In the genomic region with DNA sequence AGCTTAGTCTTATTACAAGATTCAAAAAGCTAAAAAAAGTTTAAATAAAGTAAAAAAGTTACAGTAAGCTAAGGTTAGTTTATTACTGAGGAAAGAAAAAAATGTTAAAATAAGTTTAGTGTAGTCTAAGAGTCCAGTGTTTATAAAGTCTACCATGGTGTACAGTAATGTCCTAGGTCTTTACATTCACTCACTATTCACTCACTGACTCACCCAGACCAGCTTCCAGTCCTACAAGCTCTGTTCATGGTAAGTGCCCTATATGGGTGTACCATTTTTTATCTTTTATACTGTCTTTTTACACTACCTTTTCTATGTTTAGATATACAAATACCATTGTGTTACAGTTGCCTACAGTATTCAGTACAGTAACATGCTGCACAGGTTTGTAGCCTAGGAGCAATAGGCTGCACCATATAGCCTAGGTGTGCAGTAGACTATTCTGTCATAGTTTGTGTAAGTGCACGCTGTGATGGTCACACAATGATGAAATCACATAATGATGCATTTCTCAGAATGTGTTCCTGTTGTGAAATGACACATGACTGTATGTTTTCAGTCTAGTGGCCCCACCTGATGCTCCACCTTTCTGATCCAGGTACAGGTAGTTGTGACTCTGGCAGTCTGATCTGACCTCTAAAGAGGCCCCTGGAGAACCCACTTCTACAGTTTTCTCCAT, we compare ENCODE assay signal across 27 cellular contexts.
"Had no signal": no experiment of that assay in that cellular context is flagged by ENCODE, and none has a peak within 500 bp of the region (broad histone marks: within the 10 kb centered on the region; RNA-seq: fewer than 3 reads in every experiment).

No MANE protein-coding gene starts in this region.

- H3K9me3 ChIP-seq: colonic mucosa, esophagus muscularis mucosa, left ventricle myocardium inferior, pancreas, prostate gland, vagina had no signal

- H3K27me3 ChIP-seq: colonic mucosa, esophagus muscularis mucosa, pancreas, vagina had no signal

- H3K27ac ChIP-seq: colonic mucosa, esophagus muscularis mucosa, left ventricle myocardium inferior, pancreas, prostate gland, vagina had no signal

- DNase-seq: activated B cell treated with CpG ODN at 0.5 μM for 24 hours; activated CD4-positive, alpha-beta T cell treated with anti-CD3 and anti-CD28 coated beads, Interleukin-2, amount 50 U/mL, for 1 hour; activated CD8-positive, alpha-beta T cell treated with anti-CD3 and anti-CD28 coated beads for 36 hours; activated naive CD8-positive, alpha-beta T cell treated with anti-CD3 and anti-CD28 coated beads, Interleukin-2, amount 50 U/mL, for 24 hours; activated T-cell treated with anti-CD3 and anti-CD28 coated beads, Interleukin-2, amount 50 U/mL, for 4 hours; amygdala; cerebellar nuclear complex; colonic mucosa; effector CD8-positive, alpha-beta T cell; islet precursor cell; left ventricle myocardium inferior; naive B cell; nucleus accumbens; pancreas; stimulated activated CD4-positive, alpha-beta T cell treated with anti-CD3 and anti-CD28 coated beads, Interleukin-1b, Interleukin-23, amount 100 ng/mL, for 48 hours; stimulated activated CD4-positive, alpha-beta T cell treated with anti-CD3 and anti-CD28 coated beads, Interleukin-4, amount 100 ng/mL, for 4 hours; stimulated activated CD8-positive, alpha-beta memory T cell treated with anti-CD3 and anti-CD28 coated beads, Interleukin-4, amount 100 ng/mL, for 48 hours; stimulated activated naive CD8-positive, alpha-beta T cell treated with anti-CD3 and anti-CD28 coated beads, Interleukin-15, amount 100 ng/mL, for 72 hours; substantia nigra; T-helper 1 cell had no signal

- H3K4me3 ChIP-seq: colonic mucosa, esophagus muscularis mucosa, left ventricle myocardium inferior, lung, pancreas, prostate gland, smooth muscle cell, vagina had no signal

- H3K36me3 ChIP-seq: colonic mucosa, esophagus muscularis mucosa, left ventricle myocardium inferior, pancreas, prostate gland, vagina had no signal

- FAIRE-seq: frontal cortex, pancreas had no signal

- ATAC-seq: activated CD8-positive, alpha-beta T cell treated with anti-CD3 and anti-CD28 coated beads for 36 hours; activated naive CD8-positive, alpha-beta T cell treated with anti-CD3 and anti-CD28 coated beads, Interleukin-2, amount 50 U/mL, for 24 hours; activated T-cell treated with anti-CD3 and anti-CD28 coated beads, Interleukin-2, amount 50 U/mL, for 4 hours; pancreas; stimulated activated memory B cell treated with anti-CD40 and anti-IgM and Interleukin-4, amounts not matched to agents 10 μg/mL and 1 μg/mL and 100 μg/mL, for 72 hours; stimulated activated naive CD8-positive, alpha-beta T cell treated with anti-CD3 and anti-CD28 coated beads, Interleukin-15, amount 100 ng/mL, for 72 hours had no signal

- H3K4me1 ChIP-seq: colonic mucosa, esophagus muscularis mucosa, pancreas, prostate gland, vagina had no signal

- H3K4me2 ChIP-seq: smooth muscle cell had no signal
